Comparison of ENCODE assay signal across 22 cellular contexts in genomic region chr1:117662667-117663066, GRCh38. TPM values are rescaled to one million over a fixed set of nuclear protein-coding genes. Genes with fewer than 3 reads are reported as not detected.
DNase-seq lines count a peak whose midpoint lies in the region; ATAC-seq, FAIRE-seq and TF ChIP-seq lines count a peak whose summit lies in the region.
"Had no signal": no experiment of that assay in that cellular context is flagged by ENCODE, and none has a peak within 500 bp of the region (broad histone marks: within the 10 kb centered on the region; RNA-seq: fewer than 3 reads in every experiment).

No MANE protein-coding gene starts in this region.

- no peaks in the 10 kb centered on the region for H3K79me2 ChIP-seq in H1 (ENCODE audit: control insufficient read depth in 1 of 2, insufficient read depth in 2 of 2, low read length in 2 of 2)

- H4K91ac ChIP-seq in H1 (replicated peaks; ENCODE audit: insufficient read length, low read length): no peak overlapping the region

- TF ChIP-seq POLR2A in H1 (IDR thresholded peaks at IDR 0.05; ENCODE audit: control extremely low read depth in 1 of 2, low read depth in 2 of 2, low read length in 2 of 2): no peak
- no peak for TF ChIP-seq POLR2A in spleen (IDR thresholded peaks at IDR 0.05)

- H3K27ac Mint-ChIP-seq in activated CD4-positive, alpha-beta memory T cell treated with anti-CD3 and anti-CD28 coated beads, Interleukin-2, amount 10 ng/mL, durations not matched to agents 7 days and 5 days: peak overlapping the region; percentile 47
- no peak overlapping the region for H3K27ac Mint-ChIP-seq in activated CD4-positive, alpha-beta memory T cell treated with anti-CD3 and anti-CD28 coated beads for 36 hours

- H3K79me1 ChIP-seq in H1 (ENCODE audit: low read depth, low read length): no peaks in the 10 kb centered on the region

- CTCF ChIA-PET in activated CD4-positive, alpha-beta memory T cell treated with anti-CD3 and anti-CD28 coated beads, Interleukin-2, amount 10 ng/mL, durations not matched to agents 7 days and 5 days (lab: Charles Lee): interaction anchor here (1.3 to 8.3 kb wide), 2 partner anchors 12 to 56 kb away, joined by 7 to 49 read pairs; partner anchors contain the start of gene TENT5C
- CTCF ChIA-PET in activated CD4-positive, alpha-beta memory T cell treated with anti-CD3 and anti-CD28 coated beads for 36 hours (lab: Charles Lee): interaction anchor here (0.8 to 9.3 kb wide), 3 partner anchors 96 to 128 kb away, joined by 3 to 67 read pairs (median 6); no protein-coding TSS in a partner anchor
- CTCF ChIA-PET in H1 (lab: Charles Lee; ENCODE audit: partially characterized antibody): interaction anchor here (0.7 to 1.9 kb wide), 4 partner anchors 15 to 233 kb away, joined by 3 to 5 read pairs (median 4); no protein-coding TSS in a partner anchor

- TF ChIP-seq EP300 in H1 (IDR thresholded peaks at IDR 0.05; ENCODE audit: borderline replicate concordance in 1 of 2, low read depth in 2 of 2, low read length in 2 of 2): no peak

- H3K4me3 Mint-ChIP-seq in activated CD4-positive, alpha-beta memory T cell treated with anti-CD3 and anti-CD28 coated beads, Interleukin-2, amount 10 ng/mL, durations not matched to agents 7 days and 5 days: no peak overlapping the region
- H3K4me3 Mint-ChIP-seq in activated CD4-positive, alpha-beta memory T cell treated with anti-CD3 and anti-CD28 coated beads for 36 hours: no peak overlapping the region
- H3K4me3 Mint-ChIP-seq: stimulated activated effector memory CD8-positive, alpha-beta T cell treated with anti-CD3 and anti-CD28 coated beads, Interleukin-12 subunit alpha, Interleukin-12 subunit beta, amount 100 ng/mL, for 72 hours had no signal

- peaks cover 94% of the 10 kb centered on the region for H3K4me1 Mint-ChIP-seq in activated CD4-positive, alpha-beta memory T cell treated with anti-CD3 and anti-CD28 coated beads, Interleukin-2, amount 10 ng/mL, durations not matched to agents 7 days and 5 days
- peaks cover 87% of the 10 kb centered on the region for H3K4me1 Mint-ChIP-seq in activated CD4-positive, alpha-beta memory T cell treated with anti-CD3 and anti-CD28 coated beads for 36 hours (ENCODE audit: low read depth)

- 92% methylated on average over 1 of the region's 1 CpG; no CpG with 5 or more reads in 1 of the 2 experiments for WGBS in H1 (ENCODE audit: extremely low coverage in 1 of 2, insufficient coverage in 1 of 2, insufficient read length in 1 of 2, insufficient replicate concordance in 2 of 2, low coverage in 1 of 2, low lambda C conversion rate in 2 of 2, missing lambda C conversion rate in 1 of 2), 2 experiments
- 85 to 100% (median 90%) methylated on average over 1 of the region's 1 CpG for WGBS in spleen, 5 donors

- H2AK5ac ChIP-seq in H1 (ENCODE audit: low read depth, low read length): no peak overlapping the region

- no peak for DNase-seq in activated CD4-positive, alpha-beta memory T cell treated with anti-CD3 and anti-CD28 coated beads, Interleukin-2, amount 10 ng/mL, durations not matched to agents 7 days and 5 days
- DNase-seq in activated CD4-positive, alpha-beta memory T cell treated with anti-CD3 and anti-CD28 coated beads for 36 hours: no peak
- peak; percentile 38 to 57 for DNase-seq in SJSA1 (ENCODE audit: low read depth in 1 of 2, low spot score in 2 of 2)
- DNase-seq in H1 (ENCODE audit: low read depth in 1 of 2, low spot score in 2 of 2): no peak
- no peak for DNase-seq in spleen
- no peak for DNase-seq in activated CD4-positive, CD25-positive, alpha-beta regulatory T cell treated with anti-CD3 and anti-CD28 coated beads, Interleukin-2, amount 50 U/mL, for 72 hours
- DNase-seq: activated CD8-positive, alpha-beta memory T cell treated with anti-CD3 and anti-CD28 coated beads for 24 hours; activated T-cell treated with anti-CD3 and anti-CD28 coated beads, Interleukin-2, amount 50 U/mL, for 48 hours; Caco-2; DMS79 treated with DMSO at 0.1 percent for 48 hours; NCI-H1092 treated with DMSO at 0.1 percent for 48 hours; NCI-H1930; NCI-H526 treated with DMSO at 0.1 percent for 48 hours; stimulated activated CD4-positive, alpha-beta T cell treated with anti-CD3 and anti-CD28 coated beads, Interleukin-2, amount 100 ng/mL, for 48 hours had no signal

- H3K4ac ChIP-seq in H1 (replicated peaks; ENCODE audit: insufficient read length, low read depth, low read length): no peak overlapping the region

- no peak overlapping the region for H3K14ac ChIP-seq in H1 (ENCODE audit: insufficient read length)

- no peak for TF ChIP-seq RAD21 in H1 (IDR thresholded peaks at IDR 0.05 in 1 of 2, conservative IDR thresholded peaks at IDR 0.05 in 1 of 2; ENCODE audit: low read depth in 2 of 2, low read length in 2 of 2)

- H4K20me1 ChIP-seq in H1 (replicated peaks in 1 of 2; ENCODE audit: control insufficient read depth in 1 of 2, insufficient read depth in 2 of 2, low read length in 2 of 2): no peaks in the 10 kb centered on the region

- no peaks in the 10 kb centered on the region for H3K27me3 Mint-ChIP-seq in activated CD4-positive, alpha-beta memory T cell treated with anti-CD3 and anti-CD28 coated beads, Interleukin-2, amount 10 ng/mL, durations not matched to agents 7 days and 5 days
- no peaks in the 10 kb centered on the region for H3K27me3 Mint-ChIP-seq in activated CD4-positive, alpha-beta memory T cell treated with anti-CD3 and anti-CD28 coated beads for 36 hours

- H3K4me1 ChIP-seq in SJSA1 (replicated peaks): peaks cover 18% of the 10 kb centered on the region
- no peaks in the 10 kb centered on the region for H3K4me1 ChIP-seq in H1 (replicated peaks in 1 of 4; ENCODE audit: control insufficient read depth in 3 of 4, insufficient read depth in 4 of 4, low read length in 3 of 4)
- peaks cover 26 to 90% (median 53%) of the 10 kb centered on the region in 6 donors for H3K4me1 ChIP-seq in spleen
- H3K4me1 ChIP-seq: Caco-2 had no signal

- no peak overlapping the region for H3K9ac ChIP-seq in H1 (replicated peaks in 1 of 4; ENCODE audit: extremely low read depth in 1 of 4, low read depth in 3 of 4, low read length in 3 of 4)

- H3K23ac ChIP-seq in H1 (ENCODE audit: insufficient read length): no peak overlapping the region

- H3K4me2 ChIP-seq in H1 (ENCODE audit: insufficient read depth in 1 of 2, low read depth in 2 of 2, low read length in 2 of 2): no peak overlapping the region

- no peaks in the 10 kb centered on the region for H3K9me3 ChIP-seq in SJSA1 (replicated peaks)
- H3K9me3 ChIP-seq in H1 (ENCODE audit: insufficient read depth in 2 of 2, low read depth in 1 of 2, low read length in 1 of 2): peaks cover 2 to 3% of the 10 kb centered on the region in 2 experiments; a peak in 2 of 4 replicates
- H3K9me3 ChIP-seq in spleen: peaks cover 0 to 7% (median 0%) of the 10 kb centered on the region in 8 donors
- H3K9me3 ChIP-seq: Caco-2 had no signal

- H3K27me3 ChIP-seq in SJSA1 (replicated peaks): no peaks in the 10 kb centered on the region
- H3K27me3 ChIP-seq in H1 (replicated peaks in 1 of 4; ENCODE audit: control insufficient read depth in 3 of 4, extremely low read depth in 1 of 4, insufficient read depth in 3 of 4, low read length in 3 of 4): peaks cover 0 to 1% (median 0%) of the 10 kb centered on the region in 4 experiments; a peak in 1 of 7 replicates
- H3K27me3 ChIP-seq in spleen (replicated peaks in 1 of 7): no peaks in the 10 kb centered on the region

- TF ChIP-seq CTCF in H1 (IDR thresholded peaks at IDR 0.05; ENCODE audit: control extremely low read depth in 1 of 3, insufficient read depth in 1 of 3, low read depth in 1 of 3, low read length in 3 of 3): no peak
- TF ChIP-seq CTCF in spleen (IDR thresholded peaks at IDR 0.05 in 8 of 11, conservative IDR thresholded peaks at IDR 0.05 in 3 of 11): no peak

- no peak overlapping the region for H2BK12ac ChIP-seq in H1 (ENCODE audit: low read depth, low read length)

- H3K4me3 ChIP-seq in SJSA1 (no peak overlapping the region), H1 (ENCODE audit: extremely low read depth in 1 of 4, insufficient read depth in 2 of 4, low read depth in 3 of 4, low read length in 4 of 4) (no peak overlapping the region), spleen (no peak overlapping the region)

- peak overlapping the region; percentile 69; the same call in 1 of the 2 replicates for H2BK5ac ChIP-seq in H1 (ENCODE audit: low read depth, low read length)

- H3K9me3 Mint-ChIP-seq in activated CD4-positive, alpha-beta memory T cell treated with anti-CD3 and anti-CD28 coated beads, Interleukin-2, amount 10 ng/mL, durations not matched to agents 7 days and 5 days: peaks cover 17% of the 10 kb centered on the region
- H3K9me3 Mint-ChIP-seq in activated CD4-positive, alpha-beta memory T cell treated with anti-CD3 and anti-CD28 coated beads for 36 hours: peaks cover 9% of the 10 kb centered on the region

- no peak overlapping the region for H4K5ac ChIP-seq in H1 (ENCODE audit: insufficient read length, low read depth, low read length)

- H3K36me3 ChIP-seq in SJSA1 (no peaks in the 10 kb centered on the region), H1 (ENCODE audit: control insufficient read depth in 2 of 4, insufficient read depth in 4 of 4, low read length in 3 of 4) (no peaks in the 10 kb centered on the region), spleen (no peaks in the 10 kb centered on the region)

- H2BK20ac ChIP-seq in H1 (ENCODE audit: low read length): no peak overlapping the region

- POLR2A ChIA-PET in activated CD4-positive, alpha-beta memory T cell treated with anti-CD3 and anti-CD28 coated beads, Interleukin-2, amount 10 ng/mL, durations not matched to agents 7 days and 5 days (lab: Charles Lee): interaction anchor here (4.2 to 21.3 kb wide), 2 partner anchors 8 to 49 kb away, joined by 46 to 512 read pairs; partner anchors contain the start of gene TENT5C
- POLR2A ChIA-PET in activated CD4-positive, alpha-beta memory T cell treated with anti-CD3 and anti-CD28 coated beads for 36 hours (lab: Charles Lee): interaction anchor here (1.2 to 9.8 kb wide), 2 partner anchors 44 to 56 kb away, joined by 4 to 83 read pairs; partner anchors contain the start of gene TENT5C
- POLR2A ChIA-PET in H1 (lab: Charles Lee; ENCODE audit: partially characterized antibody): no interaction called here

- H2BK120ac ChIP-seq in H1 (replicated peaks; ENCODE audit: low read depth, low read length): no peak overlapping the region

- intact Hi-C loops in activated CD4-positive, alpha-beta memory T cell treated with anti-CD3 and anti-CD28 coated beads for 36 hours (cut with micrococcal nuclease): loop anchor here (5.0 kb wide), 5 partner anchors 95 to 1285 kb away; partner anchors contain the start of gene TTF2
- intact Hi-C loops in spleen (cut with DNase I; ENCODE audit: low total_unique reads): no loop called here

- H3K36me3 Mint-ChIP-seq in activated CD4-positive, alpha-beta memory T cell treated with anti-CD3 and anti-CD28 coated beads, Interleukin-2, amount 10 ng/mL, durations not matched to agents 7 days and 5 days (ENCODE audit: low read depth): peaks cover 26% of the 10 kb centered on the region
- H3K36me3 Mint-ChIP-seq in activated CD4-positive, alpha-beta memory T cell treated with anti-CD3 and anti-CD28 coated beads for 36 hours: peaks cover 8% of the 10 kb centered on the region

- H4K8ac ChIP-seq in H1 (ENCODE audit: extremely low read depth, insufficient read depth, low read length): no peak overlapping the region; the same call in 1 of the 2 replicates

- H2AFZ ChIP-seq in H1 (ENCODE audit: low read length): no peak overlapping the region

- H3K56ac ChIP-seq in H1 (replicated peaks; ENCODE audit: insufficient read length, low read depth, low read length): no peak overlapping the region

- H3K27ac ChIP-seq in SJSA1 (no peak overlapping the region), H1 (ENCODE audit: low read depth, low read length) (no peak overlapping the region), spleen (peak overlapping the region in 6 of 8 donors; percentile 76 to 93 (median 84))
- H3K27ac ChIP-seq: epithelial cell of prostate, VCaP had no signal

- H3K23me2 ChIP-seq in H1 (ENCODE audit: low read depth, low read length): no peaks in the 10 kb centered on the region

- no peak overlapping the region for H3K18ac ChIP-seq in H1 (ENCODE audit: extremely low read depth, low read length)

- H2BK15ac ChIP-seq in H1 (ENCODE audit: low read length): no peak overlapping the region

- FAIRE-seq in H1 (lab: Jason Lieb, UNC): no peak
- FAIRE-seq: A204.1, urothelium cell line had no signal

- no peak for ATAC-seq in activated CD4-positive, CD25-positive, alpha-beta regulatory T cell treated with anti-CD3 and anti-CD28 coated beads, Interleukin-2, amount 50 U/mL, for 24 hours
- ATAC-seq in HG02642 (IDR thresholded peaks at IDR 0.05; ENCODE audit: poor library complexity, unreplicated experiment): no peak
- ATAC-seq: HCT116; stimulated activated effector memory CD8-positive, alpha-beta T cell treated with anti-CD3 and anti-CD28 coated beads, Interleukin-12 subunit alpha, Interleukin-12 subunit beta, amount 100 ng/mL, for 72 hours had no signal

RNA-seq across cellular contexts. Expression of gene TENT5C, which starts 56.8 kb away (rescaled TPM):
- total RNA-seq in activated CD4-positive, alpha-beta memory T cell treated with anti-CD3 and anti-CD28 coated beads, Interleukin-2, amount 10 ng/mL, durations not matched to agents 7 days and 5 days: 10 to 100 TPM; 64.5 to 66.1 TPM
- 10 to 100 TPM; 13.8 to 14.0 TPM for total RNA-seq in activated CD4-positive, alpha-beta memory T cell treated with anti-CD3 and anti-CD28 coated beads for 36 hours
- total RNA-seq in SJSA1 (2014; rRNA removed; shearing (Covaris generic)): 0.53 and 0.92 TPM in 2 replicates
- total RNA-seq in H1 (2021; fragmentation: NEBNext Ultra II Directional; extraction: Animal tissue kit (Norgen Biotek cat#: 25700)): 0.75 and 0.99 TPM in 2 replicates
- 0.38 TPM in 2 replicates for polyA plus RNA-seq in H1 (2011; rRNA removed)
- polyA plus RNA-seq in H1 (2011; cell fraction: cytosol; rRNA removed): 0.37 TPM
- polyA plus RNA-seq in H1 (2011; cell fraction: nucleus; rRNA removed): 0.19 TPM
- polyA plus RNA-seq in H1 (2012, experiment 1 of 2): 0.36 to 0.50 TPM (median 0.44 TPM) in 4 replicates
- 0.08 TPM for polyA plus RNA-seq in H1 (2012, experiment 2 of 2)
- 0.24 TPM for polyA plus RNA-seq in H1 (2013, experiment 1 of 2)
- polyA plus RNA-seq in H1 (2013, experiment 2 of 2): 0.22 TPM
- polyA minus RNA-seq in H1 (2011; rRNA and poly(A)+ RNA removed): 1.6 and 2.4 TPM in 2 replicates
- polyA minus RNA-seq in H1 (2011; cell fraction: cytosol; rRNA and poly(A)+ RNA removed): 0.95 TPM
- 1.1 TPM for polyA minus RNA-seq in H1 (2011; cell fraction: nucleus; rRNA and poly(A)+ RNA removed)
- 100 to 1,000 TPM in 1 of 7 donors, 10 to 100 TPM in 6; 32.0 to 181 (median 39.5) TPM for total RNA-seq in spleen
- 1 to 10 TPM; 5.6 to 8.1 (median 6.3) TPM for polyA plus RNA-seq in spleen

Comparison
In these comparisons a context has a peak if more than half of its experiments do, and no peak if none do; other contexts are left out.
1. DNase-seq: peak in SJSA1 (2 of 2); none in activated CD4-positive, alpha-beta memory T cell treated with anti-CD3 and anti-CD28 coated beads, Interleukin-2, amount 10 ng/mL, durations not matched to agents 7 days and 5 days (single experiment), activated CD4-positive, alpha-beta memory T cell treated with anti-CD3 and anti-CD28 coated beads for 36 hours (single experiment), H1 (0 of 2), spleen (single experiment) and activated CD4-positive, CD25-positive, alpha-beta regulatory T cell treated with anti-CD3 and anti-CD28 coated beads, Interleukin-2, amount 50 U/mL, for 72 hours (single experiment).
2. H3K27ac ChIP-seq: peak in spleen (6 of 8); none in SJSA1 (single experiment) and H1 (single experiment).